ENCODE assay signal across 4 cellular contexts in the genomic region with DNA sequence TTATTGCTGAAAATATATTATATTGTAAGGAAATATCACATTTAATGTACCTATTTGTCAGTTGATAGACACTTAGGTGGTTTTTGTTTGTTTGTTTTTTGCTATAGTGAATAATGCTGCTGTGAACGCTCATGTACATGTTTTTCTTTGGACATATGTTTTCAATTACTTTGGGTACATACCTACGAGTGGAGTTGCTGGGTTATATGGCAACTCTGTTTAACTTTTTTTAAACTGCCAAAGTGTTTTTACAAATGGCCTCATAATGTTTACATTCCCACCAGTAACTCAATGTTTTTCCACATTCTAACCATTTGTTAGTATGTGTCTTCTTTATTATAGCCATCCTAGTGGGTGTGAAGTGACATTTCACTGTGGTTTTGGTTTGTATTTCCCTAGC.
DNase-seq lines count a peak whose midpoint lies in the region; ATAC-seq, FAIRE-seq and TF ChIP-seq lines count a peak whose summit lies in the region.
"Not testable (repeated sequence)": the region's sequence is repeated elsewhere in the genome, so short reads cannot be mapped to it uniquely, and the experiment has no call there.

No MANE protein-coding gene starts in this region.

- TF ChIP-seq POLR2A in H54 (IDR thresholded peaks at IDR 0.05; ENCODE audit: low read depth, low read length); IMR-90 (IDR thresholded peaks at IDR 0.05; ENCODE audit: low read depth, low read length): not testable (repeated sequence)

- FAIRE-seq in H54 (lab: Jason Lieb, UNC) (peak; percentile 45), endometrium (lab: Jason Lieb, UNC) (peak; percentile 45)

- not testable (repeated sequence) for H4K5ac ChIP-seq in IMR-90 (ENCODE audit: low read depth, low read length)

- H3K23ac ChIP-seq in IMR-90 (ENCODE audit: low read depth, low read length), result not testable (repeated sequence)

- H3K14ac ChIP-seq in IMR-90 (replicated peaks; ENCODE audit: low read depth, low read length), result not testable (repeated sequence)

- not testable (repeated sequence) for TF ChIP-seq RAD21 in IMR-90 (IDR thresholded peaks at IDR 0.05; ENCODE audit: low read length)

- not testable (repeated sequence) for H2AK5ac ChIP-seq in IMR-90 (ENCODE audit: low read depth, low read length)

- POLR2A ChIA-PET in IMR-90 (lab: Charles Lee; ENCODE audit: unreplicated experiment), result not testable (repeated sequence)

- not testable (repeated sequence) for TF ChIP-seq CTCF in IMR-90 (conservative IDR thresholded peaks at IDR 0.05; ENCODE audit: low read depth, low read length)

- no CpG with 5 or more reads among the region's 2 CpGs for WGBS in IMR-90 (ENCODE audit: extremely low coverage in 2 of 2, insufficient read length in 1 of 2), 2 experiments

- not testable (repeated sequence) for H3K36me3 ChIP-seq in IMR-90 (ENCODE audit: control insufficient read depth, insufficient read depth, low read length)

- ATAC-seq in IMR-90 (ENCODE audit: low read depth) (peak; percentile 79), SK-N-SH treated with all-trans-retinoic acid at 6 μM for 48 hours (peak; percentile 90)

- H4K20me1 ChIP-seq in IMR-90 (ENCODE audit: insufficient read depth, low read length), result not testable (repeated sequence)

- not testable (repeated sequence) for H2AFZ ChIP-seq in IMR-90 (replicated peaks; ENCODE audit: low read length, poor library complexity)

- not testable (repeated sequence) for H3K79me1 ChIP-seq in IMR-90 (ENCODE audit: low read depth in 1 of 2, low read length in 2 of 2)

- H3K9ac ChIP-seq in IMR-90 (ENCODE audit: low read depth, low read length), result not testable (repeated sequence)

- not testable (repeated sequence) for H3K4ac ChIP-seq in IMR-90 (ENCODE audit: low read depth, low read length)

- intact Hi-C loops in IMR-90 (cut with micrococcal nuclease), result not testable (repeated sequence)

- not testable (repeated sequence) for H3K4me1 ChIP-seq in IMR-90 (ENCODE audit: control insufficient read depth, insufficient read depth, low read length)

- not testable (repeated sequence) for DNase-seq in H54 (ENCODE audit: insufficient read length, low spot score); IMR-90

- H2BK20ac ChIP-seq in IMR-90 (ENCODE audit: low read depth, low read length), result not testable (repeated sequence)

- BruUV-seq in IMR-90 (replicated peaks; lab: Mats Ljungman, UMichigan), result not testable (repeated sequence)

- CTCF ChIA-PET in IMR-90 (lab: Yijun Ruan, JAX), result not testable (repeated sequence)

- dilution Hi-C loops in IMR-90 (cut with HindIII; ENCODE audit: low sequenced_read_pairs, unreplicated experiment), result not testable (repeated sequence)

- not testable (repeated sequence) for H3K18ac ChIP-seq in IMR-90 (ENCODE audit: low read depth, low read length)

- H4K8ac ChIP-seq in IMR-90 (ENCODE audit: low read depth in 2 of 2, low read length in 2 of 2), result not testable (repeated sequence)

- H2AK9ac ChIP-seq in IMR-90 (replicated peaks; ENCODE audit: low read depth, low read length, poor library complexity), result not testable (repeated sequence)

- H3K4me2 ChIP-seq in IMR-90 (ENCODE audit: low read depth, low read length), result not testable (repeated sequence)

- not testable (repeated sequence) for H3K4me3 ChIP-seq in IMR-90 (ENCODE audit: insufficient read depth, low read depth, low read length)

- not testable (repeated sequence) for H3K56ac ChIP-seq in IMR-90 (ENCODE audit: extremely low read depth, insufficient read depth, low read length)

- H3K9me3 ChIP-seq in IMR-90 (ENCODE audit: control insufficient read depth, insufficient read depth, low read length), result not testable (repeated sequence)

- H2BK5ac ChIP-seq in IMR-90 (ENCODE audit: low read depth, low read length, poor library complexity, severe bottlenecking), result not testable (repeated sequence)

- H3K27me3 ChIP-seq in IMR-90 (ENCODE audit: control insufficient read depth, insufficient read depth, low read length), result not testable (repeated sequence)

- H4K91ac ChIP-seq in IMR-90 (ENCODE audit: insufficient read depth, low read depth, low read length), result not testable (repeated sequence)

- not testable (repeated sequence) for H3K27ac ChIP-seq in IMR-90 (ENCODE audit: insufficient read depth, low read length)

- H2BK15ac ChIP-seq in IMR-90 (ENCODE audit: low read depth, low read length), result not testable (repeated sequence)

- H3K9me1 ChIP-seq in IMR-90 (ENCODE audit: insufficient read depth, low read length), result not testable (repeated sequence)

- in situ Hi-C loops in IMR-90 (cut with MboI; ENCODE audit: low sequenced_read_pairs), result not testable (repeated sequence)

- not testable (repeated sequence) for H2BK120ac ChIP-seq in IMR-90 (ENCODE audit: low read depth, low read length)
